19 cellular contexts compared by ENCODE assay signal in genomic region chr19:47716270-47716937, GRCh38. TPM values are rescaled to one million over a fixed set of nuclear protein-coding genes. Genes with fewer than 3 reads are reported as not detected.
DNase-seq lines count a peak whose midpoint lies in the region; ATAC-seq and TF ChIP-seq lines count a peak whose summit lies in the region.
"Had no signal": no experiment of that assay in that cellular context is flagged by ENCODE, and none has a peak within 500 bp of the region (broad histone marks: within the 10 kb centered on the region; RNA-seq: fewer than 3 reads in every experiment).

No MANE protein-coding gene starts in this region.

- no peaks in the 10 kb centered on the region for H3K27me3 Mint-ChIP-seq in osteocyte (ENCODE audit: unreplicated experiment)
- H3K27me3 Mint-ChIP-seq in CD8-positive, alpha-beta memory T cell: peaks cover 29 to 58% of the 10 kb centered on the region in 2 donors

- H3K4me1 ChIP-seq in left ventricle myocardium inferior (peaks cover 78% of the 10 kb centered on the region), uterus (peaks cover 0 to 23% of the 10 kb centered on the region in 2 donors)
- H3K4me1 ChIP-seq in CD8-positive, alpha-beta memory T cell (ENCODE audit: insufficient read depth, low read length): no peaks in the 10 kb centered on the region

- H3K4me3 Mint-ChIP-seq in osteocyte (ENCODE audit: unreplicated experiment): peak overlapping the region; percentile 75
- no peak overlapping the region for H3K4me3 Mint-ChIP-seq in CD8-positive, alpha-beta memory T cell
- H3K4me3 Mint-ChIP-seq: activated CD8-positive, alpha-beta memory T cell treated with anti-CD3 and anti-CD28 coated beads, Interleukin-2, amount 10 ng/mL, durations not matched to agents 7 days and 5 days; CD8-positive, alpha-beta T cell; endodermal cell; H9 had no signal

- TF ChIP-seq CTCF in left ventricle myocardium inferior (IDR thresholded peaks at IDR 0.05; ENCODE audit: borderline replicate concordance) (no peak), coronary artery (IDR thresholded peaks at IDR 0.05) (no peak), osteocyte (IDR thresholded peaks at IDR 0.05) (no peak), uterus (IDR thresholded peaks at IDR 0.05) (no peak)

- H3K9me3 ChIP-seq in left ventricle myocardium inferior (replicated peaks) (peaks cover 6% of the 10 kb centered on the region), uterus (no peaks in the 10 kb centered on the region)
- H3K9me3 ChIP-seq in CD8-positive, alpha-beta memory T cell (ENCODE audit: low read length): no peaks in the 10 kb centered on the region
- H3K9me3 ChIP-seq: ovary had no signal

- H3K36me3 ChIP-seq in left ventricle myocardium inferior: peaks cover 22% of the 10 kb centered on the region
- H3K36me3 ChIP-seq in uterus: no peaks in the 10 kb centered on the region
- H3K36me3 ChIP-seq in CD8-positive, alpha-beta memory T cell (ENCODE audit: insufficient read depth, low read length): no peaks in the 10 kb centered on the region
- H3K36me3 ChIP-seq: ovary had no signal

- H3K9me3 Mint-ChIP-seq in osteocyte (ENCODE audit: unreplicated experiment): no peaks in the 10 kb centered on the region
- H3K9me3 Mint-ChIP-seq in CD8-positive, alpha-beta memory T cell: peaks cover 4 to 7% (median 6%) of the 10 kb centered on the region in 5 donors

- H3K4me3 ChIP-seq in left ventricle myocardium inferior (peak overlapping the region; percentile 76), coronary artery (peak overlapping the region; percentile 58), uterus (no peak overlapping the region)
- no peak overlapping the region for H3K4me3 ChIP-seq in CD8-positive, alpha-beta memory T cell (ENCODE audit: low read length)
- H3K4me3 ChIP-seq: ovary had no signal

- peak overlapping the region; percentile 59 for H3K27ac Mint-ChIP-seq in osteocyte (ENCODE audit: unreplicated experiment)
- H3K27ac Mint-ChIP-seq in CD8-positive, alpha-beta memory T cell: no peak overlapping the region
- H3K27ac Mint-ChIP-seq: CD8-positive, alpha-beta T cell; endodermal cell had no signal

- intact Hi-C loops in left ventricle myocardium inferior (cut with micrococcal nuclease) (no loop called here), left ventricle myocardium superior (cut with micrococcal nuclease) (no loop called here), uterus (cut with DNase I; ENCODE audit: low total_unique reads) (loop anchor here (10.0 kb wide), 1 partner anchor 68 kb away; no protein-coding TSS in a partner anchor)

- H3K4me1 Mint-ChIP-seq in osteocyte (ENCODE audit: unreplicated experiment): peaks cover 72% of the 10 kb centered on the region
- peaks cover 0 to 4% (median 0%) of the 10 kb centered on the region in 3 donors for H3K4me1 Mint-ChIP-seq in CD8-positive, alpha-beta memory T cell

- DNase-seq in left ventricle myocardium inferior: no peak
- no peak for DNase-seq in left ventricle myocardium superior
- no peak for DNase-seq in coronary artery (ENCODE audit: low spot score)
- no peak for DNase-seq in osteocyte (ENCODE audit: extremely low spot score, unreplicated experiment)
- no peak for DNase-seq in uterus
- no peak for DNase-seq in NCI-H345 treated with DMSO at 0.1 percent for 48 hours (lab: John Stamatoyannopoulos, UW; ENCODE audit: unreplicated experiment)
- DNase-seq in CD8-positive, alpha-beta memory T cell: no peak
- DNase-seq: activated CD8-positive, alpha-beta memory T cell treated with anti-CD3 and anti-CD28 coated beads, Interleukin-2, amount 10 ng/mL, durations not matched to agents 7 days and 5 days; activated effector memory CD4-positive, alpha-beta T cell treated with anti-CD3 and anti-CD28 coated beads, Interleukin-2, amount 50 U/mL, for 16 hours; CD8-positive, alpha-beta T cell; DMS79 treated with DMSO at 0.1 percent for 48 hours; endodermal cell; foreskin fibroblast; H9; left colon; NCI-H187 treated with DMSO at 0.1 percent for 48 hours; NCI-H510A had no signal

- POLR2A ChIA-PET in CD8-positive, alpha-beta memory T cell (lab: Charles Lee): no interaction called here

- ATAC-seq in left ventricle myocardium superior: no peak
- no peak for ATAC-seq in HG03521 (IDR thresholded peaks at IDR 0.05; ENCODE audit: unreplicated experiment)
- ATAC-seq: activated CD8-positive, alpha-beta memory T cell treated with anti-CD3 and anti-CD28 coated beads, Interleukin-2, amount 10 ng/mL, durations not matched to agents 7 days and 5 days; CD8-positive, alpha-beta T cell; left colon had no signal

- H3K27me3 ChIP-seq in left ventricle myocardium inferior (ENCODE audit: low read depth) (peaks cover 24% of the 10 kb centered on the region), uterus (no peaks in the 10 kb centered on the region)
- H3K27me3 ChIP-seq in CD8-positive, alpha-beta memory T cell (ENCODE audit: insufficient read depth, low read length, poor library complexity, severe bottlenecking): peaks cover 8% of the 10 kb centered on the region
- H3K27me3 ChIP-seq: ovary had no signal

- no peak for TF ChIP-seq POLR2A in uterus (IDR thresholded peaks at IDR 0.05)

- H3K36me3 Mint-ChIP-seq in osteocyte (ENCODE audit: unreplicated experiment): peaks cover 30% of the 10 kb centered on the region
- H3K36me3 Mint-ChIP-seq in CD8-positive, alpha-beta memory T cell: peaks cover 0 to 20% (median 0%) of the 10 kb centered on the region in 3 donors
- H3K36me3 Mint-ChIP-seq: activated CD8-positive, alpha-beta memory T cell treated with anti-CD3 and anti-CD28 coated beads, Interleukin-2, amount 10 ng/mL, durations not matched to agents 7 days and 5 days; CD8-positive, alpha-beta T cell had no signal

- CTCF ChIA-PET in CD8-positive, alpha-beta memory T cell (lab: Charles Lee): interaction anchor here (1.5 kb wide), 1 partner anchor 10 kb away, joined by 5 read pairs; no protein-coding TSS in a partner anchor

- H3K27ac ChIP-seq in left ventricle myocardium inferior (replicated peaks) (peak overlapping the region; percentile 93), coronary artery (peak overlapping the region in 1 of 2 donors; percentile 96), uterus (peak overlapping the region; percentile 94 to 96)
- no peak overlapping the region for H3K27ac ChIP-seq in CD8-positive, alpha-beta memory T cell (ENCODE audit: low read depth, low read length)

RNA-seq across cellular contexts. Expression of gene EHD2, which starts 3.2 kb away (rescaled TPM):
- total RNA-seq in left ventricle myocardium inferior: 48.2 TPM
- total RNA-seq in left ventricle myocardium superior: 51.5 TPM
- 440 and 443 TPM in 2 replicates for total RNA-seq in osteocyte
- total RNA-seq in uterus: 100 to 1,000 TPM in 1 of 4 donors, 10 to 100 TPM in 3; 72.0 to 198 (median 82.9) TPM
- total RNA-seq in CD8-positive, alpha-beta memory T cell: under 1 TPM in 1 of 2 experiments, not detected in 1; 0.07 TPM
- not detected for polyA plus RNA-seq in CD8-positive, alpha-beta memory T cell

RNA-seq across cellular contexts. Expression of gene NOP53, which starts 28.9 kb away (rescaled TPM):
- 169 TPM for total RNA-seq in left ventricle myocardium inferior
- 169 TPM for total RNA-seq in left ventricle myocardium superior
- total RNA-seq in osteocyte: 231 and 232 TPM in 2 replicates
- total RNA-seq in uterus: 100 to 1,000 TPM; 116 to 555 (median 444) TPM
- 100 to 1,000 TPM; 236 to 243 TPM for total RNA-seq in CD8-positive, alpha-beta memory T cell
- 196 TPM for polyA plus RNA-seq in CD8-positive, alpha-beta memory T cell

Comparison
In these comparisons a context has a peak if more than half of its experiments do, and no peak if none do; other contexts are left out.
1. H3K4me3 ChIP-seq: peak in left ventricle myocardium inferior (single experiment) and coronary artery (single experiment); none in uterus (0 of 2) and CD8-positive, alpha-beta memory T cell (single experiment).
2. RNA of gene EHD2, which starts 3.2 kb away (total RNA-seq): 440 to 443 TPM in osteocyte, 72.0 to 198 TPM in uterus, 51.5 TPM in left ventricle myocardium superior (single experiment) and 48.2 TPM in left ventricle myocardium inferior (single experiment); 0.07 TPM in CD8-positive, alpha-beta memory T cell; every median in the first group is over 10 times any median in the second.